In genomic region chr3:50260027-50260941, GRCh38 we compare ENCODE assay signal across 1 cellular context.
TF ChIP-seq lines count a peak whose summit lies in the region.

No MANE protein-coding gene starts in this region.

TF ChIP-seq in K562, 482 proteins besides CTCF, POLR2A, EP300 and RAD21 (continues in another document):
- TF ChIP-seq CCNT2 (IDR thresholded peaks at IDR 0.05; ENCODE audit: borderline replicate concordance, extremely low read depth, insufficient read length, low read depth, low read length) (peak; percentile 79), NFE2 (IDR thresholded peaks at IDR 0.05; ENCODE audit: low read depth) (no peak), POLR2AphosphoS5 (IDR thresholded peaks at IDR 0.05; ENCODE audit: control insufficient read depth, insufficient read depth, low read depth, low read length) (peak; percentile 50; the same call in 1 of the 2 replicates), ZBTB34 (CRISPR knock-in tag; IDR thresholded peaks at IDR 0.05) (no peak), SP1 (CRISPR knock-in tag; IDR thresholded peaks at IDR 0.05) (peak; percentile 80; the same call in 1 of the 2 replicates), YY1 (IDR thresholded peaks at IDR 0.05; ENCODE audit: borderline replicate concordance in 1 of 3, control insufficient read depth in 1 of 3, extremely low read depth in 1 of 3, insufficient read depth in 3 of 3, insufficient read length in 1 of 3, insufficient replicate concordance in 2 of 3, low read depth in 1 of 3, low read length in 2 of 3) (peak in 2 of 3 experiments; percentile 32 to 72), MEIS2 (IDR thresholded peaks at IDR 0.05; ENCODE audit: partially characterized antibody) (no peak), HDGF (IDR thresholded peaks at IDR 0.05) (no peak), ZBTB26 (CRISPR knock-in tag; IDR thresholded peaks at IDR 0.05) (no peak), BRD4 (IDR thresholded peaks at IDR 0.05) (no peak), CTBP1 (IDR thresholded peaks at IDR 0.05; ENCODE audit: borderline replicate concordance) (peak; percentile 54; the same call in 1 of the 2 replicates), SMAD4 (CRISPR knock-in tag; conservative IDR thresholded peaks at IDR 0.05) (peak; percentile 50; the same call in 1 of the 2 replicates), MAX (CRISPR knock-in tag; IDR thresholded peaks at IDR 0.05) (peak; percentile 31; the same call in 1 of the 2 replicates), ZBTB2 (IDR thresholded peaks at IDR 0.05) (no peak), NR2C2 (CRISPR knock-in tag; IDR thresholded peaks at IDR 0.05) (no peak), NR2C2 (tag; IDR thresholded peaks at IDR 0.05) (peak; percentile 42; the same call in 1 of the 2 replicates), CREB1 (IDR thresholded peaks at IDR 0.05) (peak; percentile 79), CREB1 (CRISPR knock-in tag; IDR thresholded peaks at IDR 0.05) (peak; percentile 88), KLF10 (CRISPR knock-in tag; IDR thresholded peaks at IDR 0.05) (no peak), FOXA1 (IDR thresholded peaks at IDR 0.05; ENCODE audit: borderline replicate concordance) (no peak), MAZ (CRISPR knock-in tag; conservative IDR thresholded peaks at IDR 0.05 in 1 of 2, IDR thresholded peaks at IDR 0.05 in 1 of 2) (peak; percentile 71 to 81), CTCFL (IDR thresholded peaks at IDR 0.05; ENCODE audit: borderline replicate concordance, insufficient read depth, low read depth, low read length, poor library complexity, severe bottlenecking) (peak; percentile 91), GABPB1 (CRISPR knock-in tag; IDR thresholded peaks at IDR 0.05) (peak; percentile 46), ZBTB7A (IDR thresholded peaks at IDR 0.05; ENCODE audit: borderline replicate concordance, control insufficient read depth, low read depth, low read length) (peak; percentile 60; the same call in 1 of the 2 replicates), SP2 (IDR thresholded peaks at IDR 0.05; ENCODE audit: extremely low read depth, low read depth, low read length, poor library complexity, severe bottlenecking) (no peak), ATF7 (IDR thresholded peaks at IDR 0.05) (peak; percentile 97), TAF1 (IDR thresholded peaks at IDR 0.05; ENCODE audit: control insufficient read depth, extremely low read depth, insufficient read depth, low read length, severe bottlenecking) (peak; percentile 54), POU5F1 (IDR thresholded peaks at IDR 0.05; ENCODE audit: borderline replicate concordance, low read depth, low read length, partially characterized antibody) (no peak), TCF3 (CRISPR knock-in tag; IDR thresholded peaks at IDR 0.05) (peak; percentile 29; the same call in 1 of the 2 replicates), ZNF79 (CRISPR knock-in tag; IDR thresholded peaks at IDR 0.05; ENCODE audit: low read depth) (no peak), ZKSCAN3 (CRISPR knock-in tag; IDR thresholded peaks at IDR 0.05) (no peak), XRCC5 (IDR thresholded peaks at IDR 0.05; ENCODE audit: low read depth, low read length) (peak; percentile 81), SUPT5H (IDR thresholded peaks at IDR 0.05) (0 out of 2 replicates have a peak, but pooled peaks have one; percentile 41), CXXC5 (CRISPR knock-in tag; IDR thresholded peaks at IDR 0.05) (peak; percentile 61), RBM22 (IDR thresholded peaks at IDR 0.05; ENCODE audit: low read depth, low read length, poor library complexity, severe bottlenecking) (peak; percentile 11), CREM (IDR thresholded peaks at IDR 0.05; ENCODE audit: low read depth) (peak; percentile 93), KDM4B (IDR thresholded peaks at IDR 0.05; ENCODE audit: borderline replicate concordance in 2 of 2, low read depth in 1 of 2) (no peak), JUN (IDR thresholded peaks at IDR 0.05; ENCODE audit: borderline replicate concordance, low read depth, low read length) (peak; percentile 88), JUN (CRISPR knock-in tag; IDR thresholded peaks at IDR 0.05; ENCODE audit: borderline replicate concordance) (peak; percentile 74; the same call in 1 of the 2 replicates), EP400 (IDR thresholded peaks at IDR 0.05) (peak; percentile 49; the same call in 1 of the 2 replicates), RBM15 (IDR thresholded peaks at IDR 0.05; ENCODE audit: insufficient read depth, low read length) (no peak), FIP1L1 (IDR thresholded peaks at IDR 0.05; ENCODE audit: low read depth, low read length, poor library complexity, severe bottlenecking) (no peak), PHF21A (IDR thresholded peaks at IDR 0.05; ENCODE audit: borderline replicate concordance, low read depth) (no peak), NFIC (IDR thresholded peaks at IDR 0.05) (peak; percentile 15; the same call in 1 of the 2 replicates), ZNF668 (CRISPR knock-in tag; IDR thresholded peaks at IDR 0.05) (no peak), HSF4 (CRISPR knock-in tag; IDR thresholded peaks at IDR 0.05; ENCODE audit: borderline replicate concordance) (no peak), ZNF212 (CRISPR knock-in tag; IDR thresholded peaks at IDR 0.05) (peak; percentile 51; the same call in 1 of the 2 replicates), ZBTB33 (CRISPR knock-in tag; IDR thresholded peaks at IDR 0.05) (peak; percentile 39; the same call in 1 of the 2 replicates), PHF8 (IDR thresholded peaks at IDR 0.05; ENCODE audit: borderline replicate concordance, low read length) (peak; percentile 51; the same call in 1 of the 2 replicates), MLLT1 (IDR thresholded peaks at IDR 0.05) (0 out of 4 replicates have a peak, but pooled peaks of 1 of the 2 experiments have one; percentile 23), HINFP (tag; conservative IDR thresholded peaks at IDR 0.05; ENCODE audit: low read depth) (no peak), PCBP1 (IDR thresholded peaks at IDR 0.05; ENCODE audit: low read depth, low read length, poor library complexity, severe bottlenecking) (peak; percentile 88), ZNF592 (IDR thresholded peaks at IDR 0.05) (peak; percentile 38; the same call in 1 of the 2 replicates)
